ENCODE assay signal across 34 cellular contexts in the genomic region with DNA sequence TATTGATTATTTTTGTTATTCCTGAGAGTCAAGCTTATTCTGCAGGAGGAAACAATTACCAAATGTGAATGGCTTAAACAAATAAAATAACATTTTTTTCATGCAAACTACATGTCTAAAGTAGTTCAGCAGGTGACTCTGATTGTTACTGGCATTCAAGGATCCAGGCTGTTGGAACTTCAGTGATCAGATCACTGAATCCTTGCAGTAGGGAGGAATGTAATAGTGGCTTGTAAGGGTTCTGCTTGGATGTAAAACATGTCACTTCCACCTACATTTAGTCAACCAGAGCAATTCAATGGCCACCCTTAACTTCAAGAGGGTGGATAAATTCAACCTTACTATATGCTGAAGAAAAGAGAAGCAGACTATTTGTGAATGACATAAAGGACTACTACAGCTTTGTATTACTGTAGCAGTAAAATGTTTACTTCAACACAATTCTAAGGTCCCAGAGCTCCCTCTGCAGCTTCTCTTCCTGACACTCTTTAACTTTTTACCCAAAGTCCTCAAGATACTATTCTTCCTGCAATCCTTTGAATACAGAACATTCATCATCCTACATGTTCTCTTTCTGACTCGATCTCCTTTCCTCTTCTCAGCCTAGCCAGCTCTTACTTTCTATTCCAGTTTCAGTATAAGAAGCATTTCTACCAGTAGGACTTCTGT.
DNase-seq lines count a peak whose midpoint lies in the region; FAIRE-seq and TF ChIP-seq lines count a peak whose summit lies in the region.
"Had no signal": no experiment of that assay in that cellular context is flagged by ENCODE, and none has a peak within 500 bp of the region (broad histone marks: within the 10 kb centered on the region; RNA-seq: fewer than 3 reads in every experiment).

No MANE protein-coding gene starts in this region.

- H3K4me3 ChIP-seq in breast epithelium, result no peak overlapping the region
- H3K4me3 ChIP-seq: esophagus muscularis mucosa, heart right ventricle, SJSA1, stomach, tibial artery had no signal

- no peak overlapping the region for H3K27ac Mint-ChIP-seq in MCF 10A (ENCODE audit: low read depth, unreplicated experiment)
- no peak overlapping the region for H3K27ac Mint-ChIP-seq in activated CD4-positive, alpha-beta memory T cell treated with anti-CD3 and anti-CD28 coated beads for 36 hours
- H3K27ac Mint-ChIP-seq: activated naive CD4-positive, alpha-beta T cell treated with anti-CD3 and anti-CD28 coated beads, Interleukin-2, amount 50 U/mL, for 72 hours; CD4-positive, alpha-beta memory T cell; immature natural killer cell had no signal

- CTCF ChIA-PET in MCF 10A (lab: Yijun Ruan, JAX), result interaction anchor here (0.7 to 2.5 kb wide), 6 partner anchors 11 to 872 kb away, joined by 3 to 20 read pairs (median 6); no protein-coding TSS in a partner anchor
- CTCF ChIA-PET in activated CD4-positive, alpha-beta memory T cell treated with anti-CD3 and anti-CD28 coated beads for 36 hours (lab: Charles Lee), result no interaction called here

- no peaks in the 10 kb centered on the region for H3K9me3 ChIP-seq in breast epithelium
- H3K9me3 ChIP-seq: esophagus muscularis mucosa, heart right ventricle, SJSA1, tibial artery had no signal

- no peaks in the 10 kb centered on the region for H3K4me1 ChIP-seq in breast epithelium
- H3K4me1 ChIP-seq: esophagus muscularis mucosa, heart right ventricle, SJSA1, stomach, tibial artery had no signal

- H3K36me3 ChIP-seq in breast epithelium, result no peaks in the 10 kb centered on the region
- H3K36me3 ChIP-seq: esophagus muscularis mucosa, heart right ventricle, SJSA1, stomach, tibial artery had no signal

- no peaks in the 10 kb centered on the region for H3K9me3 Mint-ChIP-seq in MCF 10A (ENCODE audit: unreplicated experiment)
- peaks cover 16% of the 10 kb centered on the region for H3K9me3 Mint-ChIP-seq in activated CD4-positive, alpha-beta memory T cell treated with anti-CD3 and anti-CD28 coated beads for 36 hours

- H3K27ac ChIP-seq in breast epithelium, result no peak overlapping the region
- H3K27ac ChIP-seq: esophagus muscularis mucosa, heart right ventricle, HL-60, SJSA1, stomach, tibial artery had no signal

- H3K36me3 Mint-ChIP-seq in MCF 10A (ENCODE audit: insufficient read depth, unreplicated experiment), result no peaks in the 10 kb centered on the region
- H3K36me3 Mint-ChIP-seq in activated CD4-positive, alpha-beta memory T cell treated with anti-CD3 and anti-CD28 coated beads for 36 hours, result no peaks in the 10 kb centered on the region
- H3K36me3 Mint-ChIP-seq: CD4-positive, alpha-beta memory T cell had no signal

- POLR2A ChIA-PET in MCF 10A (lab: Yijun Ruan, JAX), result no interaction called here
- POLR2A ChIA-PET in activated CD4-positive, alpha-beta memory T cell treated with anti-CD3 and anti-CD28 coated beads for 36 hours (lab: Charles Lee), result no interaction called here

- FAIRE-seq in HTR-8/SVneo (lab: Jason Lieb, UNC), result no peak
- FAIRE-seq: A204.1, small intestine had no signal

- TF ChIP-seq POLR2A in breast epithelium (IDR thresholded peaks at IDR 0.05), result no peak

- no TSS peak for BruUV-seq in MCF 10A (replicated peaks; lab: Mats Ljungman, UMichigan)

- no peaks in the 10 kb centered on the region for H3K27me3 Mint-ChIP-seq in MCF 10A (ENCODE audit: insufficient read depth, unreplicated experiment)
- H3K27me3 Mint-ChIP-seq in activated CD4-positive, alpha-beta memory T cell treated with anti-CD3 and anti-CD28 coated beads for 36 hours, result no peaks in the 10 kb centered on the region
- H3K27me3 Mint-ChIP-seq: CD4-positive, alpha-beta memory T cell had no signal

- intact Hi-C loops in MCF 10A (cut with micrococcal nuclease) (loop anchor here (1.0 kb wide), 1 partner anchor 868 kb away; no protein-coding TSS in a partner anchor), breast epithelium (cut with DNase I; ENCODE audit: low total_unique reads) (no loop called here)
- intact Hi-C loops in activated CD4-positive, alpha-beta memory T cell treated with anti-CD3 and anti-CD28 coated beads for 36 hours (cut with micrococcal nuclease), result no loop called here

- H3K4me3 Mint-ChIP-seq in MCF 10A (ENCODE audit: unreplicated experiment), result no peak overlapping the region
- no peak overlapping the region for H3K4me3 Mint-ChIP-seq in activated CD4-positive, alpha-beta memory T cell treated with anti-CD3 and anti-CD28 coated beads for 36 hours
- H3K4me3 Mint-ChIP-seq: CD4-positive, alpha-beta memory T cell; immature natural killer cell had no signal

- peaks cover 5% of the 10 kb centered on the region for H3K4me1 Mint-ChIP-seq in MCF 10A (ENCODE audit: insufficient read depth, unreplicated experiment)
- no peaks in the 10 kb centered on the region for H3K4me1 Mint-ChIP-seq in activated CD4-positive, alpha-beta memory T cell treated with anti-CD3 and anti-CD28 coated beads for 36 hours (ENCODE audit: low read depth)
- H3K4me1 Mint-ChIP-seq: CD4-positive, alpha-beta memory T cell; immature natural killer cell had no signal

- DNase-seq in MCF 10A (ENCODE audit: unreplicated experiment), result peak; percentile 9
- no peak for DNase-seq in breast epithelium (ENCODE audit: low spot score in 2 of 2)
- DNase-seq in astrocyte of the hippocampus (ENCODE audit: low read depth, low spot score), result peak; percentile 34
- DNase-seq in iPS-NIHi11 (ENCODE audit: low spot score), result peak; percentile 8
- DNase-seq in NCI-H2029 treated with DMSO at 0.1 percent for 48 hours (lab: John Stamatoyannopoulos, UW), result no peak
- no peak for DNase-seq in HTR-8/SVneo (ENCODE audit: insufficient read length, low spot score)
- DNase-seq in activated CD4-positive, alpha-beta memory T cell treated with anti-CD3 and anti-CD28 coated beads for 36 hours, result no peak
- DNase-seq in amygdala (lab: John Stamatoyannopoulos, UW), result no peak
- DNase-seq: activated CD4-positive, alpha-beta T cell treated with anti-CD3 and anti-CD28 coated beads, Interleukin-2, amount 50 U/mL, for 48 hours; activated CD8-positive, alpha-beta memory T cell treated with anti-CD3 and anti-CD28 coated beads, Interleukin-2, amount 50 U/mL, for 4 hours; AML-193; aorta; caudate nucleus; CD4-positive, alpha-beta memory T cell; cortex of kidney; EL; foreskin melanocyte; heart right ventricle; immature natural killer cell; Kasumi-1; NCI-H1048; NCI-H1694 treated with DMSO at 0.1 percent for 48 hours; NCI-H2171; NCI-H510A; NK-92 treated with Interleukin-12 subunit alpha and Interleukin-12 subunit beta, amount 100 ng/mL, for 24 hours; small intestine; stimulated activated CD4-positive, alpha-beta T cell treated with anti-CD3 and anti-CD28 coated beads, Interleukin-1b, Interleukin-23, amount 100 ng/mL, for 48 hours; stomach; tibial artery had no signal

- TF ChIP-seq CTCF in MCF 10A (IDR thresholded peaks at IDR 0.05; ENCODE audit: unreplicated experiment) (no peak), breast epithelium (IDR thresholded peaks at IDR 0.05) (no peak)

- H3K27me3 ChIP-seq in breast epithelium, result no peaks in the 10 kb centered on the region
- H3K27me3 ChIP-seq: esophagus muscularis mucosa, heart right ventricle, SJSA1, stomach, tibial artery had no signal

Comparison
In these comparisons a context has a peak if more than half of its experiments do, and no peak if none do; other contexts are left out.
1. DNase-seq: peak in MCF 10A (single experiment), astrocyte of the hippocampus (single experiment) and iPS-NIHi11 (single experiment); none in breast epithelium (0 of 2), NCI-H2029 treated with DMSO at 0.1 percent for 48 hours (single experiment), HTR-8/SVneo (single experiment), activated CD4-positive, alpha-beta memory T cell treated with anti-CD3 and anti-CD28 coated beads for 36 hours (single experiment) and amygdala (0 of 56).